Comparison of ENCODE assay signal across 29 cellular contexts in genomic region chrX:57669961-57670360, GRCh38. TPM values are rescaled to one million over a fixed set of nuclear protein-coding genes. Genes with fewer than 3 reads are reported as not detected.
DNase-seq lines count a peak whose midpoint lies in the region; ATAC-seq, FAIRE-seq and TF ChIP-seq lines count a peak whose summit lies in the region.
"Had no signal": no experiment of that assay in that cellular context is flagged by ENCODE, and none has a peak within 500 bp of the region (broad histone marks: within the 10 kb centered on the region; RNA-seq: fewer than 3 reads in every experiment).

No MANE protein-coding gene starts in this region.

- no peak for TF ChIP-seq POLR2A in A549 (IDR thresholded peaks at IDR 0.05; ENCODE audit: low read length)
- TF ChIP-seq POLR2A in HCT116 (IDR thresholded peaks at IDR 0.05; ENCODE audit: borderline replicate concordance, extremely low read depth, insufficient read depth, insufficient read length) = no peak

- CTCF ChIA-PET in A549 (lab: Yijun Ruan, JAX) = interaction anchor here (0.6 kb wide), 1 partner anchor 25 kb away, joined by 3 read pairs; no protein-coding TSS in a partner anchor
- CTCF ChIA-PET in HCT116 (lab: Charles Lee) = no interaction called here

- H3K79me2 ChIP-seq in HCT116 (ENCODE audit: insufficient read depth, low read length) = no peaks in the 10 kb centered on the region

- no peaks in the 10 kb centered on the region for H3K4me1 ChIP-seq in A549
- H3K4me1 ChIP-seq in HCT116 (ENCODE audit: control insufficient read depth in 1 of 2, insufficient read depth in 2 of 2, low read length in 2 of 2) = no peaks in the 10 kb centered on the region
- H3K4me1 ChIP-seq: BE2C had no signal

- no peak overlapping the region for H3K27ac ChIP-seq in A549
- no peak overlapping the region for H3K27ac ChIP-seq in HCT116 (ENCODE audit: low read depth, low read length)
- H3K27ac ChIP-seq: 22Rv1, BLaER1 had no signal

- H3K9me3 ChIP-seq in A549 (no peaks in the 10 kb centered on the region), HCT116 (ENCODE audit: control insufficient read depth in 1 of 2, insufficient read depth in 1 of 2, low read depth in 1 of 2, low read length in 2 of 2) (no peaks in the 10 kb centered on the region)
- H3K9me3 ChIP-seq: BE2C had no signal

- TF ChIP-seq RAD21 in A549 (conservative IDR thresholded peaks at IDR 0.05 in 1 of 2, IDR thresholded peaks at IDR 0.05 in 1 of 2) (no peak), HCT116 (IDR thresholded peaks at IDR 0.05; ENCODE audit: low read depth) (no peak), Ishikawa (IDR thresholded peaks at IDR 0.05; ENCODE audit: low read depth) (no peak)

- no peaks in the 10 kb centered on the region for H4K20me1 ChIP-seq in HCT116 (ENCODE audit: insufficient read depth)
- H4K20me1 ChIP-seq: BLaER1 had no signal

- FAIRE-seq in A549 (lab: Jason Lieb, UNC) = no peak
- FAIRE-seq: GM12891 had no signal

- 7% methylated on average over 1 of the region's 1 CpG for WGBS in A549 (ENCODE audit: missing lambda C conversion rate)

- RAD21 ChIA-PET in HCT116 (lab: Charles Lee; ENCODE audit: low non-redundant PET in 1 of 2, low total read pairs in 2 of 2, uncharacterized antibody in 2 of 2, unreplicated experiment in 2 of 2) = no interaction called here

- no TSS peak for BruUV-seq in HCT116 (replicated peaks; lab: Mats Ljungman, UMichigan)

- H2AFZ ChIP-seq in HCT116 (ENCODE audit: low read depth, low read length, poor library complexity, severe bottlenecking) = no peak overlapping the region

- ATAC-seq in A549 = no peak
- ATAC-seq in HCT116 = no peak

- H3K9ac ChIP-seq in HCT116 (ENCODE audit: low read length) = no peak overlapping the region
- H3K9ac ChIP-seq: BLaER1 had no signal

- no peaks in the 10 kb centered on the region for H3K9me2 ChIP-seq in HCT116 (ENCODE audit: insufficient read depth)

- H3K4me3 ChIP-seq in A549 (no peak overlapping the region), HCT116 (replicated peaks in 1 of 2; ENCODE audit: low read depth in 1 of 2, low read length in 2 of 2) (no peak overlapping the region)
- H3K4me3 ChIP-seq: BLaER1 had no signal

- H3K4me2 ChIP-seq in A549 = no peak overlapping the region
- H3K4me2 ChIP-seq in HCT116 (ENCODE audit: low read length) = no peak overlapping the region
- H3K4me2 ChIP-seq: BLaER1 had no signal

- DNase-seq in A549 (ENCODE audit: low read depth in 1 of 2, low spot score in 1 of 2) (no peak), HCT116 (ENCODE audit: low read depth, low spot score) (no peak), activated T-cell treated with anti-CD3 and anti-CD28 coated beads for 4 hours (no peak), GM10266 (ENCODE audit: extremely low spot score) (no peak)
- DNase-seq in activated T-cell treated with anti-CD3 and anti-CD28 coated beads, Interleukin-2, amount 50 U/mL, for 1 hour = no peak
- DNase-seq: ACHN; BE2C; C1 segment of cervical spinal cord; CD4-positive, alpha-beta memory T cell; CD4-positive, CD25-positive, alpha-beta regulatory T cell; CD8-positive, alpha-beta memory T cell; COR-L47; DMS 273 treated with DMSO at 0.1 percent for 48 hours; DMS153; DMS53; DMS79; DND-41; EL; GDM1 had no signal

- no peak for TF ChIP-seq CTCF in A549 (IDR thresholded peaks at IDR 0.05)
- TF ChIP-seq CTCF in HCT116 (IDR thresholded peaks at IDR 0.05 in 2 of 3, conservative IDR thresholded peaks at IDR 0.05 in 1 of 3; ENCODE audit: borderline replicate concordance in 1 of 3, insufficient read depth in 1 of 3, low read depth in 2 of 3, low read length in 2 of 3) = no peak
- TF ChIP-seq CTCF in GM10266 (IDR thresholded peaks at IDR 0.05; ENCODE audit: control insufficient read depth, insufficient read depth, low read depth, missing control alignments) = no peak

- H3K27me3 ChIP-seq in HCT116 (ENCODE audit: insufficient read depth, low read length) = no peaks in the 10 kb centered on the region
- H3K27me3 ChIP-seq: BE2C had no signal

- POLR2A ChIA-PET in A549 (lab: Yijun Ruan, JAX) = no interaction called here
- POLR2A ChIA-PET in HCT116 (lab: Charles Lee) = no interaction called here

- H3K36me3 ChIP-seq in HCT116 (ENCODE audit: control insufficient read depth in 1 of 2, insufficient read depth in 2 of 2, low read length in 2 of 2) = no peaks in the 10 kb centered on the region
- H3K36me3 ChIP-seq: BE2C, BLaER1 had no signal

- TF ChIP-seq EP300 in A549 (IDR thresholded peaks at IDR 0.05) (no peak), Ishikawa (IDR thresholded peaks at IDR 0.05; ENCODE audit: borderline replicate concordance) (no peak)

- intact Hi-C loops in HCT116 (cut with micrococcal nuclease) = no loop called here

TF ChIP-seq in HCT116, 20 proteins besides CTCF, POLR2A, EP300 and RAD21:
- TF ChIP-seq SP1 (IDR thresholded peaks at IDR 0.05; ENCODE audit: low read depth) = no peak
- TF ChIP-seq, protein P1, sequence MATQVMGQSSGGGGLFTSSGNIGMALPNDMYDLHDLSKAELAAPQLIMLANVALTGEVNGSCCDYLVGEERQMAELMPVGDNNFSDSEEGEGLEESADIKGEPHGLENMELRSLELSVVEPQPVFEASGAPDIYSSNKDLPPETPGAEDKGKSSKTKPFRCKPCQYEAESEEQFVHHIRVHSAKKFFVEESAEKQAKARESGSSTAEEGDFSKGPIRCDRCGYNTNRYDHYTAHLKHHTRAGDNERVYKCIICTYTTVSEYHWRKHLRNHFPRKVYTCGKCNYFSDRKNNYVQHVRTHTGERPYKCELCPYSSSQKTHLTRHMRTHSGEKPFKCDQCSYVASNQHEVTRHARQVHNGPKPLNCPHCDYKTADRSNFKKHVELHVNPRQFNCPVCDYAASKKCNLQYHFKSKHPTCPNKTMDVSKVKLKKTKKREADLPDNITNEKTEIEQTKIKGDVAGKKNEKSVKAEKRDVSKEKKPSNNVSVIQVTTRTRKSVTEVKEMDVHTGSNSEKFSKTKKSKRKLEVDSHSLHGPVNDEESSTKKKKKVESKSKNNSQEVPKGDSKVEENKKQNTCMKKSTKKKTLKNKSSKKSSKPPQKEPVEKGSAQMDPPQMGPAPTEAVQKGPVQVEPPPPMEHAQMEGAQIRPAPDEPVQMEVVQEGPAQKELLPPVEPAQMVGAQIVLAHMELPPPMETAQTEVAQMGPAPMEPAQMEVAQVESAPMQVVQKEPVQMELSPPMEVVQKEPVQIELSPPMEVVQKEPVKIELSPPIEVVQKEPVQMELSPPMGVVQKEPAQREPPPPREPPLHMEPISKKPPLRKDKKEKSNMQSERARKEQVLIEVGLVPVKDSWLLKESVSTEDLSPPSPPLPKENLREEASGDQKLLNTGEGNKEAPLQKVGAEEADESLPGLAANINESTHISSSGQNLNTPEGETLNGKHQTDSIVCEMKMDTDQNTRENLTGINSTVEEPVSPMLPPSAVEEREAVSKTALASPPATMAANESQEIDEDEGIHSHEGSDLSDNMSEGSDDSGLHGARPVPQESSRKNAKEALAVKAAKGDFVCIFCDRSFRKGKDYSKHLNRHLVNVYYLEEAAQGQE (IDR thresholded peaks at IDR 0.05; ENCODE audit: low read depth) = peak; percentile 28

TF ChIP-seq in Ishikawa, 13 proteins besides CTCF, POLR2A, EP300 and RAD21:
- TF ChIP-seq, protein P1 (IDR thresholded peaks at IDR 0.05; ENCODE audit: low read depth) = peak; percentile 54; the same call in 1 of the 2 replicates
- TF ChIP-seq TCF12 (IDR thresholded peaks at IDR 0.05; ENCODE audit: low read depth) = no peak
- no peak for TF ChIP-seq NFIC (IDR thresholded peaks at IDR 0.05)
- TF ChIP-seq TAF1 (IDR thresholded peaks at IDR 0.05; ENCODE audit: low read depth) = no peak
- no peak for TF ChIP-seq FOXM1 (IDR thresholded peaks at IDR 0.05; ENCODE audit: borderline replicate concordance, low read depth)
- TF ChIP-seq ZBTB7A (IDR thresholded peaks at IDR 0.05; ENCODE audit: low read depth) = no peak

RNA-seq across cellular contexts. Expression of gene NLRP2B, which starts 10.1 kb away (rescaled TPM):
- polyA plus RNA-seq in A549 (2011; rRNA removed) (not detected in 2 replicates), A549 (2017; fragmentation: RNase III; extraction: RNeasy Plus Mini Kit Qiagen cat#74134 plus additional on column Dnase treatment) (not detected in 3 replicates)
- polyA plus RNA-seq in A549 (2012; cell fraction: cytosol; rRNA removed) = not detected in 2 replicates
- not detected in 2 replicates for polyA plus RNA-seq in A549 (2012; cell fraction: nucleus; rRNA removed)
- not detected in 2 replicates for polyA minus RNA-seq in A549 (2011; rRNA and poly(A)+ RNA removed)
- total RNA-seq in HCT116 (2021; ENCODE audit: unreplicated experiment) = not detected
- polyA plus RNA-seq in HCT116 (2012) = not detected in 2 replicates
- total RNA-seq: A172; A673; CD4-positive, alpha-beta memory T cell; CD4-positive, CD25-positive, alpha-beta regulatory T cell; CD8-positive, alpha-beta memory T cell; Daoy; G401 had no signal
- polyA plus RNA-seq: AG04450; CD14-positive monocyte; CD4-positive, alpha-beta memory T cell; CD4-positive, CD25-positive, alpha-beta regulatory T cell; CD8-positive, alpha-beta memory T cell had no signal
